ENCODE assay signal across 21 cellular contexts in the genomic region with DNA sequence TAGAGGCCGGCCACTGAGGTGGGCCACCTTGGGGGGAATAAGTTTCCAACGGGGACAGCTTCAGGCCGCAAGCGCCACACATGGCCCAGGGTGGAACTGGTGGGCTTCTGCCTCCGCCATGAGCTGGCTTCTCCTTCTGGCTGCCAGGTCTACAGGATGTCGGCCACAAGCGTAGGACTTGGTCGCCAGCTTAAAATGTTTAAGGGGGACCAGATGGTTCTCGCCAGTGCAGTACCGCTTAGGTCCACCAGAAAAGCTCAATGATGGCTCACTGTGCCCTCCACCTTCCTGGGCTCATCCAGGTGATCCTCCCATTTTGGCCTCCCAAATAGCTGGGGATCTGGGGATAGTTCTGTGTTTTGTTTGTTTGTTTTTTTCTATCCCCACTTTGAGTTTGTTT.
"Had no signal": no experiment of that assay in that cellular context is flagged by ENCODE, and none has a peak within 500 bp of the region (broad histone marks: within the 10 kb centered on the region; RNA-seq: fewer than 3 reads in every experiment).

No MANE protein-coding gene starts in this region.

- H3K4me3 Mint-ChIP-seq: activated B cell treated with CpG ODN at 0.5 μM for 24 hours; activated naive CD8-positive, alpha-beta T cell treated with anti-CD3 and anti-CD28 coated beads, Interleukin-2, amount 10 ng/mL, durations not matched to agents 7 days and 5 days; dendritic cell treated with granulocyte-macrophage colony-stimulating factor and Interleukin-4, amounts not matched to agents 40 ng/mL and 50 ng/mL, for 4 days; natural killer cell; T-helper 1 cell treated with Interleukin-12 subunit alpha and Interleukin-12 subunit beta and Interleukin-4 antibody, amounts not matched to agents 30 μg/mL and 1 μg/mL, for 36 hours had no signal

- ATAC-seq: gastroesophageal sphincter; left lobe of liver; natural killer cell; stimulated activated naive CD8-positive, alpha-beta T cell treated with anti-CD3 and anti-CD28 coated beads, Interleukin-15, Interleukin-2, amounts not matched to agents 100 U/mL and 50 U/mL, for 24 hours had no signal

- H3K9me3 ChIP-seq: gastroesophageal sphincter, suprapubic skin had no signal

- H3K27ac Mint-ChIP-seq: activated B cell treated with CpG ODN at 0.5 μM for 24 hours; activated naive CD8-positive, alpha-beta T cell treated with anti-CD3 and anti-CD28 coated beads, Interleukin-2, amount 10 ng/mL, durations not matched to agents 7 days and 5 days; dendritic cell treated with granulocyte-macrophage colony-stimulating factor and Interleukin-4, amounts not matched to agents 40 ng/mL and 50 ng/mL, for 4 days; natural killer cell; T-helper 1 cell treated with Interleukin-12 subunit alpha and Interleukin-12 subunit beta and Interleukin-4 antibody, amounts not matched to agents 30 μg/mL and 1 μg/mL, for 36 hours had no signal

- H3K27me3 Mint-ChIP-seq: activated B cell treated with CpG ODN at 0.5 μM for 24 hours; activated naive CD8-positive, alpha-beta T cell treated with anti-CD3 and anti-CD28 coated beads, Interleukin-2, amount 10 ng/mL, durations not matched to agents 7 days and 5 days; dendritic cell treated with granulocyte-macrophage colony-stimulating factor and Interleukin-4, amounts not matched to agents 40 ng/mL and 50 ng/mL, for 4 days had no signal

- DNase-seq: activated B cell treated with CpG ODN at 0.5 μM for 24 hours; activated CD4-positive, alpha-beta T cell treated with anti-CD3 and anti-CD28 coated beads for 48 hours; activated CD8-positive, alpha-beta memory T cell treated with anti-CD3 and anti-CD28 coated beads for 24 hours; activated naive CD4-positive, alpha-beta T cell; activated naive CD8-positive, alpha-beta T cell treated with anti-CD3 and anti-CD28 coated beads, Interleukin-2, amount 10 ng/mL, durations not matched to agents 7 days and 5 days; anterior cingulate cortex; cerebellar nuclear complex; effector memory CD4-positive, alpha-beta T cell; erythroblast; natural killer cell; posterior cingulate gyrus; retina; small intestine; stimulated activated naive CD8-positive, alpha-beta T cell treated with anti-CD3 and anti-CD28 coated beads, Interleukin-15, Interleukin-2, amounts not matched to agents 100 U/mL and 50 U/mL, for 24 hours; trophoblast cell had no signal

- H3K4me3 ChIP-seq: gastroesophageal sphincter, suprapubic skin had no signal

- H3K4me1 Mint-ChIP-seq: activated B cell treated with CpG ODN at 0.5 μM for 24 hours had no signal

- H3K27ac ChIP-seq: gastroesophageal sphincter, suprapubic skin had no signal

- FAIRE-seq: keratinocyte, small intestine had no signal

- H3K27me3 ChIP-seq: gastroesophageal sphincter, suprapubic skin had no signal

- H3K4me1 ChIP-seq: gastroesophageal sphincter had no signal

- H3K9me3 Mint-ChIP-seq: activated B cell treated with CpG ODN at 0.5 μM for 24 hours; dendritic cell treated with granulocyte-macrophage colony-stimulating factor and Interleukin-4, amounts not matched to agents 40 ng/mL and 50 ng/mL, for 4 days; natural killer cell had no signal
